ENCODE assay signal across 22 cellular contexts in genomic region chr3:103308921-103309320, GRCh38.
DNase-seq lines count a peak whose midpoint lies in the region; ATAC-seq and TF ChIP-seq lines count a peak whose summit lies in the region.
"Had no signal": no experiment of that assay in that cellular context is flagged by ENCODE, and none has a peak within 500 bp of the region (broad histone marks: within the 10 kb centered on the region; RNA-seq: fewer than 3 reads in every experiment).

No MANE protein-coding gene starts in this region.

- H3K4me3 Mint-ChIP-seq in endothelial cell (ENCODE audit: unreplicated experiment) = no peak overlapping the region
- no peak overlapping the region for H3K4me3 Mint-ChIP-seq in type B pancreatic cell
- H3K4me3 Mint-ChIP-seq: activated naive CD4-positive, alpha-beta T cell treated with anti-CD3 and anti-CD28 coated beads for 36 hours; dendritic cell treated with granulocyte-macrophage colony-stimulating factor and Interleukin-4, amounts not matched to agents 40 ng/mL and 50 ng/mL, for 4 days; naive thymus-derived CD8-positive, alpha-beta T cell had no signal

- H3K27ac Mint-ChIP-seq in endothelial cell (ENCODE audit: unreplicated experiment) = no peak overlapping the region
- H3K27ac Mint-ChIP-seq in type B pancreatic cell = no peak overlapping the region
- H3K27ac Mint-ChIP-seq: activated naive CD4-positive, alpha-beta T cell treated with anti-CD3 and anti-CD28 coated beads for 36 hours; dendritic cell treated with granulocyte-macrophage colony-stimulating factor and Interleukin-4, amounts not matched to agents 40 ng/mL and 50 ng/mL, for 4 days; naive thymus-derived CD8-positive, alpha-beta T cell had no signal

- H3K9me2 ChIP-seq in Loucy (replicated peaks; ENCODE audit: low read depth, low read length) = no peaks in the 10 kb centered on the region

- H3K9me3 Mint-ChIP-seq in endothelial cell (ENCODE audit: unreplicated experiment) (no peaks in the 10 kb centered on the region), type B pancreatic cell (no peaks in the 10 kb centered on the region)
- H3K9me3 Mint-ChIP-seq: activated naive CD4-positive, alpha-beta T cell treated with anti-CD3 and anti-CD28 coated beads for 36 hours; dendritic cell treated with granulocyte-macrophage colony-stimulating factor and Interleukin-4, amounts not matched to agents 40 ng/mL and 50 ng/mL, for 4 days had no signal

- H3K36me3 ChIP-seq in Loucy (ENCODE audit: insufficient read depth, low read length) (no peaks in the 10 kb centered on the region), lower lobe of right lung (no peaks in the 10 kb centered on the region)
- H3K36me3 ChIP-seq: esophagus squamous epithelium had no signal

- H3K27me3 ChIP-seq in Loucy (ENCODE audit: insufficient read depth, low read length, poor library complexity, severe bottlenecking) (no peaks in the 10 kb centered on the region), lower lobe of right lung (ENCODE audit: low read depth) (no peaks in the 10 kb centered on the region)
- H3K27me3 ChIP-seq: body of pancreas, esophagus squamous epithelium had no signal

- H3K27me3 Mint-ChIP-seq in endothelial cell (ENCODE audit: unreplicated experiment) (no peaks in the 10 kb centered on the region), type B pancreatic cell (no peaks in the 10 kb centered on the region)
- H3K27me3 Mint-ChIP-seq: dendritic cell treated with granulocyte-macrophage colony-stimulating factor and Interleukin-4, amounts not matched to agents 40 ng/mL and 50 ng/mL, for 4 days; naive thymus-derived CD8-positive, alpha-beta T cell had no signal

- no peak overlapping the region for H3K4me2 ChIP-seq in Loucy (ENCODE audit: low read depth, low read length, poor library complexity, severe bottlenecking)

- H3K4me3 ChIP-seq in Loucy (ENCODE audit: low read length, poor library complexity, severe bottlenecking) = no peak overlapping the region
- H3K4me3 ChIP-seq in lower lobe of right lung = no peak overlapping the region
- H3K4me3 ChIP-seq: body of pancreas, esophagus squamous epithelium, GM23248, K562 had no signal

- no peak for ATAC-seq in lower lobe of right lung
- ATAC-seq: body of pancreas; K562; left ventricle myocardium superior; naive thymus-derived CD8-positive, alpha-beta T cell had no signal

- H2AFZ ChIP-seq in Loucy (ENCODE audit: low read length) = no peak overlapping the region
- H2AFZ ChIP-seq: GM23248 had no signal

- H3K4me1 ChIP-seq in Loucy (ENCODE audit: insufficient read depth, low read length, poor library complexity, severe bottlenecking) (no peaks in the 10 kb centered on the region), lower lobe of right lung (no peaks in the 10 kb centered on the region)
- H3K4me1 ChIP-seq: body of pancreas, esophagus squamous epithelium had no signal

- TF ChIP-seq CTCF in Loucy (conservative IDR thresholded peaks at IDR 0.05; ENCODE audit: low read length) (peak; percentile 41), endothelial cell (IDR thresholded peaks at IDR 0.05; ENCODE audit: unreplicated experiment) (peak; percentile 57), type B pancreatic cell (conservative IDR thresholded peaks at IDR 0.05) (peak; percentile 58), lower lobe of right lung (IDR thresholded peaks at IDR 0.05) (no peak)

- H3K36me3 Mint-ChIP-seq in endothelial cell (ENCODE audit: low read depth, unreplicated experiment) (no peaks in the 10 kb centered on the region), type B pancreatic cell (no peaks in the 10 kb centered on the region)
- H3K36me3 Mint-ChIP-seq: naive thymus-derived CD8-positive, alpha-beta T cell had no signal

- no peaks in the 10 kb centered on the region for H4K20me1 ChIP-seq in Loucy (ENCODE audit: insufficient read depth, low read length, poor library complexity, severe bottlenecking)

- H3K9ac ChIP-seq in Loucy (ENCODE audit: low read depth, low read length, poor library complexity, severe bottlenecking) = no peak overlapping the region
- H3K9ac ChIP-seq: GM23248 had no signal

- intact Hi-C loops in lower lobe of right lung (cut with DNase I) = no loop called here

- H3K79me2 ChIP-seq in Loucy (ENCODE audit: insufficient read depth, low read length) = no peaks in the 10 kb centered on the region

- DNase-seq in NCI-H82 (lab: John Stamatoyannopoulos, UW) (peak; percentile 55), NCI-H82 treated with DMSO at 0.1 percent for 48 hours (lab: John Stamatoyannopoulos, UW; ENCODE audit: unreplicated experiment) (no peak), endothelial cell (ENCODE audit: low spot score) (no peak), type B pancreatic cell (ENCODE audit: extremely low spot score, unreplicated experiment) (no peak), lower lobe of right lung (no peak), cerebellar cortex (ENCODE audit: low spot score) (no peak), EL (no peak)
- DNase-seq: activated CD4-positive, alpha-beta T cell treated with anti-CD3 and anti-CD28 coated beads for 1 hour; activated CD8-positive, alpha-beta memory T cell treated with anti-CD3 and anti-CD28 coated beads, Interleukin-2, amount 50 U/mL, for 4 hours; activated naive CD4-positive, alpha-beta T cell treated with anti-CD3 and anti-CD28 coated beads for 36 hours; body of pancreas; esophagus squamous epithelium; GM23248; hippocampal formation; left ventricle myocardium superior; naive thymus-derived CD8-positive, alpha-beta T cell; NCI-H1417 treated with DMSO at 0.1 percent for 48 hours; NCI-H524; substantia nigra had no signal

- no peaks in the 10 kb centered on the region for H3K4me1 Mint-ChIP-seq in endothelial cell (ENCODE audit: unreplicated experiment)
- no peaks in the 10 kb centered on the region for H3K4me1 Mint-ChIP-seq in type B pancreatic cell (ENCODE audit: unreplicated experiment)
- H3K4me1 Mint-ChIP-seq: naive thymus-derived CD8-positive, alpha-beta T cell had no signal

- no peaks in the 10 kb centered on the region for H3F3A ChIP-seq in Loucy (ENCODE audit: low read depth)

- no peak overlapping the region for H3K27ac ChIP-seq in lower lobe of right lung
- H3K27ac ChIP-seq: body of pancreas, esophagus squamous epithelium, GM23248 had no signal

- H3K9me3 ChIP-seq in Loucy (ENCODE audit: insufficient read depth, low read depth, low read length) = no peaks in the 10 kb centered on the region
- H3K9me3 ChIP-seq in lower lobe of right lung = no peaks in the 10 kb centered on the region
- H3K9me3 ChIP-seq: body of pancreas, esophagus squamous epithelium had no signal
